ENCODE assay signal across 19 cellular contexts in the genomic region with DNA sequence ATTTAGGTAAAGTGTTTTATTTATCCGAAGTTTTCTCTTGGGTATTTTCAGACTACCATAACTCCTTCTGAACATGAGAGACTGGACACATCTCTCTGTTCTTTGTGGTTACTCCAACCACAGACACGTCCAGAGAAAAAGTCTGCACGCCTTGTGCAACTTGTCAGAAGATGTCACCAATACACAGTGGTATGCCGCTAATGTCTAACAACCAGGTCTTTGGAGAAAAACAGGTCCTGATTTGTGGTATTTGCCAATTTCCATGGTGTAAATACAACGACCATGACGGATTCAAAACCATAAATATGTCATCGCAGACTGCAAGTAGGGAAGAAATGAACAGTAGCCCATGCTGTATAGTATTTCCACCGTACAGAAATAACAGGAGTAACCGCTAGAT.
"Had no signal": no experiment of that assay in that cellular context is flagged by ENCODE, and none has a peak within 500 bp of the region (broad histone marks: within the 10 kb centered on the region; RNA-seq: fewer than 3 reads in every experiment).

No MANE protein-coding gene starts in this region.

- H3K27ac Mint-ChIP-seq: activated naive CD4-positive, alpha-beta T cell treated with anti-CD3 and anti-CD28 coated beads, Interleukin-2, amount 10 ng/mL, durations not matched to agents 7 days and 5 days; activated naive CD8-positive, alpha-beta T cell treated with anti-CD3 and anti-CD28 coated beads, Interleukin-2, amount 50 U/mL, for 24 hours; brain; endodermal cell; nephron progenitor cell; stimulated activated naive B cell treated with anti-CD40 and anti-IgM and Interleukin-4, amounts not matched to agents 10 μg/mL and 1 μg/mL and 100 μg/mL, for 72 hours had no signal

- H3K4me3 ChIP-seq: lower lobe of right lung, sigmoid colon had no signal

- H3K27me3 ChIP-seq: foreskin keratinocyte, sigmoid colon had no signal

- H3K9me3 ChIP-seq: lower lobe of right lung, sigmoid colon had no signal

- H3K4me1 Mint-ChIP-seq: brain had no signal

- H3K27me3 Mint-ChIP-seq: activated naive CD8-positive, alpha-beta T cell treated with anti-CD3 and anti-CD28 coated beads, Interleukin-2, amount 50 U/mL, for 24 hours had no signal

- H3K36me3 ChIP-seq: lower lobe of right lung, sigmoid colon had no signal

- ATAC-seq: activated CD4-positive, CD25-positive, alpha-beta regulatory T cell treated with anti-CD3 and anti-CD28 coated beads, Interleukin-2, amount 50 U/mL, for 24 hours; activated naive CD8-positive, alpha-beta T cell treated with anti-CD3 and anti-CD28 coated beads, Interleukin-2, amount 50 U/mL, for 24 hours; activated T-cell treated with anti-CD3 and anti-CD28 coated beads, Interleukin-2, amount 50 U/mL, for 4 hours; foreskin keratinocyte; lower lobe of right lung; stimulated activated naive B cell treated with anti-CD40 and anti-IgM and Interleukin-4, amounts not matched to agents 10 μg/mL and 1 μg/mL and 100 μg/mL, for 72 hours had no signal

- H3K4me1 ChIP-seq: foreskin keratinocyte, sigmoid colon had no signal

- H3K27ac ChIP-seq: foreskin keratinocyte, lower lobe of right lung, sigmoid colon had no signal

- DNase-seq: activated CD4-positive, alpha-beta T cell treated with anti-CD3 and anti-CD28 coated beads, Interleukin-2, amount 50 U/mL, for 1 hour; activated CD8-positive, alpha-beta memory T cell treated with anti-CD3 and anti-CD28 coated beads, Interleukin-2, amount 50 U/mL, for 4 hours; activated effector memory CD4-positive, alpha-beta T cell treated with Interleukin-2 at 50 U/mL for 16 hours; activated naive CD4-positive, alpha-beta T cell treated with anti-CD3 and anti-CD28 coated beads, Interleukin-2, amount 10 ng/mL, durations not matched to agents 7 days and 5 days; activated naive CD8-positive, alpha-beta T cell treated with anti-CD3 and anti-CD28 coated beads, Interleukin-2, amount 50 U/mL, for 24 hours; activated T-cell treated with anti-CD3 and anti-CD28 coated beads, Interleukin-2, amount 50 U/mL, for 4 hours; anterior cingulate cortex; caudate nucleus; endodermal cell; foreskin keratinocyte; hypothalamus; lower lobe of right lung; nephron progenitor cell; nucleus accumbens; sigmoid colon; stimulated activated naive B cell treated with anti-CD40 and anti-IgM and Interleukin-4, amounts not matched to agents 10 μg/mL and 1 μg/mL and 100 μg/mL, for 72 hours; T-helper 9 cell had no signal

- H3K4me3 Mint-ChIP-seq: activated naive CD4-positive, alpha-beta T cell treated with anti-CD3 and anti-CD28 coated beads, Interleukin-2, amount 10 ng/mL, durations not matched to agents 7 days and 5 days; activated naive CD8-positive, alpha-beta T cell treated with anti-CD3 and anti-CD28 coated beads, Interleukin-2, amount 50 U/mL, for 24 hours; activated T-cell treated with anti-CD3 and anti-CD28 coated beads, Interleukin-2, amount 50 U/mL, for 4 hours; brain; endodermal cell; nephron progenitor cell; stimulated activated naive B cell treated with anti-CD40 and anti-IgM and Interleukin-4, amounts not matched to agents 10 μg/mL and 1 μg/mL and 100 μg/mL, for 72 hours had no signal
